8 cellular contexts compared by ENCODE assay signal in genomic region chr3:113746955-113747718, GRCh38. TPM values are rescaled to one million over a fixed set of nuclear protein-coding genes. Genes with fewer than 3 reads are reported as not detected.
DNase-seq lines count a peak whose midpoint lies in the region; ATAC-seq and TF ChIP-seq lines count a peak whose summit lies in the region.

ATP6V1A (plus strand) TSS chr3:113747035; CDS start chr3:113778754, 31,719 bp downstream.

- peak within 1 kb of the TSS; percentile 99 for H3K9ac ChIP-seq in skeletal muscle tissue (ENCODE audit: low read depth in 1 of 3, low read length in 3 of 3)

- peak within 1 kb of the TSS; percentile 98 to 100 for H3K27ac ChIP-seq in ascending aorta
- peak within 1 kb of the TSS; percentile 100 for H3K27ac ChIP-seq in skeletal muscle tissue (ENCODE audit: low read depth, low read length)

- H3K4me1 Mint-ChIP-seq in Caco-2 (ENCODE audit: low read depth, unreplicated experiment), result peaks cover 16% of the 10 kb centered on the region

- H3K27ac Mint-ChIP-seq in Caco-2 (ENCODE audit: unreplicated experiment), result peak within 1 kb of the TSS; percentile 100

- TSS peak; percentile 63 for BruUV-seq in Caco-2 (replicated peaks; lab: Mats Ljungman, UMichigan)

- peaks cover 36% of the 10 kb centered on the region for H3K36me3 Mint-ChIP-seq in Caco-2 (ENCODE audit: insufficient read depth, unreplicated experiment)

- H3K36me3 ChIP-seq in Caco-2 (ENCODE audit: control insufficient read depth, insufficient read depth, low read length), result no peaks in the 10 kb centered on the region
- no peaks in the 10 kb centered on the region for H3K36me3 ChIP-seq in ascending aorta
- H3K36me3 ChIP-seq in skeletal muscle tissue (ENCODE audit: control insufficient read depth in 3 of 3, insufficient read depth in 3 of 3, low read length in 3 of 3), result no peaks in the 10 kb centered on the region

- DNase-seq in Caco-2 (peak; percentile 79 to 84), HK-2 (ENCODE audit: unreplicated experiment) (peak; percentile 83), T-helper 2 cell (peak; percentile 47 to 88 (median 74)), ascending aorta (ENCODE audit: low spot score in 2 of 2) (peak; percentile 11 to 85), EL (no peak)

- H3K27me3 ChIP-seq in Caco-2 (replicated peaks; ENCODE audit: control insufficient read depth, insufficient read depth, low read length), result no peaks in the 10 kb centered on the region
- no peaks in the 10 kb centered on the region for H3K27me3 ChIP-seq in ascending aorta
- H3K27me3 ChIP-seq in skeletal muscle tissue (ENCODE audit: control insufficient read depth in 3 of 3, insufficient read depth in 3 of 3, low read length in 3 of 3), result no peaks in the 10 kb centered on the region

- intact Hi-C loops in Caco-2 (cut with micrococcal nuclease; ENCODE audit: unreplicated experiment), result loop anchor here (1.0 to 5.0 kb wide), 3 partner anchors 51 to 230 kb away; partner anchors contain the start of genes SPICE1, USF3 and ZDHHC23
- intact Hi-C loops in ascending aorta (cut with DNase I), result loop anchor here (1.0 to 10.0 kb wide), 9 partner anchors 38 to 1400 kb away; partner anchors contain the start of genes ATG3, CCDC191, QTRT2 and SPICE1

- H3K9me3 ChIP-seq in Caco-2 (no peaks in the 10 kb centered on the region), ascending aorta (no peaks in the 10 kb centered on the region), skeletal muscle tissue (ENCODE audit: control insufficient read depth in 3 of 3, low read length in 3 of 3) (no peaks in the 10 kb centered on the region)

- H3K9me3 Mint-ChIP-seq in Caco-2 (ENCODE audit: unreplicated experiment), result no peaks in the 10 kb centered on the region

- CTCF ChIA-PET in Caco-2 (lab: Charles Lee), result interaction anchor here (0.8 to 3.2 kb wide), 3 partner anchors 11 to 231 kb away, joined by 4 to 37 read pairs (median 5); partner anchors contain the start of gene GRAMD1C

- POLR2A ChIA-PET in Caco-2 (lab: Charles Lee), result interaction anchor here (0.5 to 1.6 kb wide), 6 partner anchors 10 to 1621 kb away, joined by 3 to 6 read pairs (median 4); partner anchors contain the start of genes SPICE1 and USF3

- ATAC-seq in GM19438 (IDR thresholded peaks at IDR 0.05; ENCODE audit: low read depth, unreplicated experiment), result peak; percentile 48

- H3K4me1 ChIP-seq in Caco-2, result 0 out of 2 replicates have a peak, but pooled peaks cover 3% of the 10 kb centered on the region
- H3K4me1 ChIP-seq in ascending aorta, result peaks cover 6 to 29% of the 10 kb centered on the region in 2 donors
- peaks cover 21 to 39% (median 37%) of the 10 kb centered on the region in 3 donors for H3K4me1 ChIP-seq in skeletal muscle tissue (ENCODE audit: control insufficient read depth in 3 of 3, insufficient read depth in 3 of 3, low read length in 3 of 3)

- peak within 1 kb of the TSS; percentile 78 for H3K4me3 ChIP-seq in Caco-2 (ENCODE audit: low read depth, low read length)
- H3K4me3 ChIP-seq in ascending aorta, result peak within 1 kb of the TSS; percentile 97 to 100
- peak within 1 kb of the TSS; percentile 95 for H3K4me3 ChIP-seq in iPS-11a (ENCODE audit: low read depth, low read length)
- peak within 1 kb of the TSS; percentile 99 to 100 (median 100) for H3K4me3 ChIP-seq in skeletal muscle tissue (ENCODE audit: low read length in 3 of 3)

- no peaks in the 10 kb centered on the region for H3K27me3 Mint-ChIP-seq in Caco-2 (ENCODE audit: insufficient read depth, unreplicated experiment)

- peak within 1 kb of the TSS; percentile 96 for H3K4me3 Mint-ChIP-seq in Caco-2 (ENCODE audit: unreplicated experiment)

- TF ChIP-seq CTCF in Caco-2 (IDR thresholded peaks at IDR 0.05; ENCODE audit: insufficient read depth in 1 of 2, low read depth in 1 of 2, low read length in 1 of 2, severe bottlenecking in 1 of 2, unreplicated experiment in 1 of 2), result no peak
- no peak for TF ChIP-seq CTCF in ascending aorta (IDR thresholded peaks at IDR 0.05)

RNA-seq across cellular contexts. Expression of gene ATP6V1A, which starts in this region (rescaled TPM):
- 93.0 and 96.4 TPM in 2 replicates for total RNA-seq in Caco-2 (2022)
- total RNA-seq in ascending aorta, result 18.3 TPM
- total RNA-seq in skeletal muscle tissue, result 37.6 TPM
